Comparison of ENCODE assay signal across 21 cellular contexts in genomic region chr14:19975291-19975690, GRCh38. TPM values are rescaled to one million over a fixed set of nuclear protein-coding genes. Genes with fewer than 3 reads are reported as not detected.
"Had no signal": no experiment of that assay in that cellular context is flagged by ENCODE, and none has a peak within 500 bp of the region (broad histone marks: within the 10 kb centered on the region; RNA-seq: fewer than 3 reads in every experiment).

OR4K15 (plus strand) TSS chr14:19975591; CDS start chr14:19975591, 0 bp downstream.

- DNase-seq: activated CD4-positive, CD25-positive, alpha-beta regulatory T cell treated with anti-CD3 and anti-CD28 coated beads, Interleukin-2, amount 50 U/mL, for 72 hours; activated CD8-positive, alpha-beta memory T cell treated with anti-CD3 and anti-CD28 coated beads, Interleukin-2, amount 50 U/mL, for 4 hours; activated naive CD4-positive, alpha-beta T cell; amniotic stem cell; effector CD8-positive, alpha-beta T cell; mesenchymal stem cell; naive B cell; stimulated activated CD4-positive, alpha-beta T cell treated with anti-CD3 and anti-CD28 coated beads, Interleukin-12 subunit alpha, Interleukin-12 subunit beta, amount 100 ng/mL, for 4 hours; stimulated activated CD4-positive, alpha-beta T cell treated with anti-CD3 and anti-CD28 coated beads, Interleukin-1b, Interleukin-23, amount 100 ng/mL, for 48 hours; stomach; trophoblast cell had no signal

- H3K4me1 Mint-ChIP-seq: naive B cell had no signal

- H3K9me3 ChIP-seq: esophagus muscularis mucosa, prostate gland, right atrium auricular region, stomach had no signal

- H3K4me3 Mint-ChIP-seq: dendritic cell treated with granulocyte-macrophage colony-stimulating factor and Interleukin-4, amounts not matched to agents 40 ng/mL and 50 ng/mL, for 4 days; naive B cell had no signal

- H3K36me3 Mint-ChIP-seq: naive B cell had no signal

- H3K27ac Mint-ChIP-seq: dendritic cell treated with granulocyte-macrophage colony-stimulating factor and Interleukin-4, amounts not matched to agents 40 ng/mL and 50 ng/mL, for 4 days; naive B cell had no signal

- H3K9me3 Mint-ChIP-seq: dendritic cell treated with granulocyte-macrophage colony-stimulating factor and Interleukin-4, amounts not matched to agents 40 ng/mL and 50 ng/mL, for 4 days had no signal

- H3K27me3 Mint-ChIP-seq: dendritic cell treated with granulocyte-macrophage colony-stimulating factor and Interleukin-4, amounts not matched to agents 40 ng/mL and 50 ng/mL, for 4 days had no signal

RNA-seq across cellular contexts. Expression of gene OR4K15, which starts in this region (rescaled TPM):
- total RNA-seq: chondrocyte, endothelial cell of umbilical vein, esophagus muscularis mucosa, liver, mucosa of descending colon, osteocyte, prostate gland, right atrium auricular region, stomach, temporal lobe had no signal
